16 cellular contexts compared by ENCODE assay signal in the genomic region with DNA sequence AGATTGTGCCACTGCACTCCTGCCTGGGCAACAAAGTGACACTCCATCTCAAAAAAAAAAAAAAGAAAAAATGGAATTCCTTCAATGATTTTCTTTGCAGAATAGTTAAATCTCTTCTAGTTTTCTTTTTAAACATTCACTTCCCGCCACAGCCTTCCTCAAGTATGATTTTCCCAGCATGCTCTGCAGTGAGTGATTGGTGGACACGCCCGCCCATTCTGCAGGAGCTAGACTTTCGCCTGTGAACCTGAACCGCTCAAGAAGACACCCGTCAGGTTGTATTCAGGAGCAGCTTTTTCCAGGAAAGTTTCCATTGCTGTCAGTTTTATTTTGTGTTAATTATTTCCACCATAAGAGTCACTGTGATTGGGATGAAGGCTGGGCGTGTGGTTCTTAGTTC.
"Had no signal": no experiment of that assay in that cellular context is flagged by ENCODE, and none has a peak within 500 bp of the region (broad histone marks: within the 10 kb centered on the region; RNA-seq: fewer than 3 reads in every experiment).

No MANE protein-coding gene starts in this region.

- H3K9me3 ChIP-seq: esophagus squamous epithelium, gastroesophageal sphincter, right lobe of liver, spleen had no signal

- H3K27ac ChIP-seq: esophagus squamous epithelium, gastroesophageal sphincter, right lobe of liver, spleen, tibial artery had no signal

- DNase-seq: cerebellar nuclear complex; dermis blood vessel endothelial cell; esophagus squamous epithelium; foreskin fibroblast; glutamatergic neuron; immature natural killer cell; mammary epithelial cell; naive thymus-derived CD8-positive, alpha-beta T cell; stimulated activated CD4-positive, alpha-beta T cell treated with anti-CD3 and anti-CD28 coated beads, Interleukin-15, amount 100 ng/mL, for 24 hours; stimulated activated CD4-positive, alpha-beta T cell treated with anti-CD3 and anti-CD28 coated beads, Interleukin-1b, Interleukin-23, amount 100 ng/mL, for 48 hours; stimulated activated CD4-positive, alpha-beta T cell treated with anti-CD3 and anti-CD28 coated beads, Interleukin-4, amount 100 ng/mL, for 24 hours; tibial artery had no signal

- H3K36me3 ChIP-seq: esophagus squamous epithelium, gastroesophageal sphincter, right lobe of liver, spleen, tibial artery had no signal

- ATAC-seq: gastroesophageal sphincter; naive thymus-derived CD8-positive, alpha-beta T cell; right lobe of liver; stimulated activated memory B cell treated with anti-CD40 and anti-IgM and Interleukin-4, amounts not matched to agents 10 μg/mL and 1 μg/mL and 100 μg/mL, for 72 hours had no signal

- H3K4me3 ChIP-seq: esophagus squamous epithelium, gastroesophageal sphincter, right lobe of liver, spleen, tibial artery had no signal

- H3K4me1 ChIP-seq: esophagus squamous epithelium, gastroesophageal sphincter, right lobe of liver, spleen, tibial artery had no signal

- H3K27me3 ChIP-seq: right lobe of liver had no signal
